Comparison of ENCODE assay signal across 23 cellular contexts in the genomic region with DNA sequence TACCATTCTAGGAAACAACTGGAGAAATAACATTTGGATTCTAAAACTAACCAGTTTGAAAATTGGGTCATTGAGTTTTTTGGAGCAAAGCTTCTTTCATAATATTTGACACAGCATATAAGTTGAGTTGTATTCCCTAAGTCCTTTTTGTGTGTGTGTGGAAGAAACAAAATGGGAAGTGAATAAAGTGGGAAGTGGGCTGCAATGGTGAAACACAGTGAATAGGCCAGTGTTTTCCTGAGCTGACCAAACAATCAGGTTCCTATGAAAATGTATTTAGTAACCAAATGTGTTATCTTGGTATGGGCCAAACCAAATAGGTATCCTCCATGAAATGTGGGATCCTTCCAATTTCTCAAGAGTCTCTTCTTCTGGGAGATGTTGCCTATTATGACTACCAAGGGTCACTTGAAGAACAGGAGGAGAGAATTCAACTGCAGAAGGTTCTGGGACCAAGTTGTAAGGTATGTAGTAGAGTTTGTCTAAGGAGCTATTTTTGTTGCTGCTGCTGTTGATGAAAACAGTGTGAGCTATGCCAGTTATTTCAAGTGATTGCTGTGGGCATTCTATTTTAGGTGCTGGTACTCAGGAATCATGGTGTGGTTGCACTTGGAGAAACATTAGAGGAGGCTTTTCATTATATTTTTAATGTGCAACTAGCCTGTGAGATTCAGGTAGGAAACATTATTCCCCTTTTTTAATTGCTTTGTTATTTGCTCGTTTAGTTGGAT.
DNase-seq lines count a peak whose midpoint lies in the region; ATAC-seq and TF ChIP-seq lines count a peak whose summit lies in the region.
"Had no signal": no experiment of that assay in that cellular context is flagged by ENCODE, and none has a peak within 500 bp of the region (broad histone marks: within the 10 kb centered on the region; RNA-seq: fewer than 3 reads in every experiment).

No MANE protein-coding gene starts in this region.

- intact Hi-C loops in CD8-positive, alpha-beta T cell (cut with DNase I, micrococcal nuclease), result no loop called here
- intact Hi-C loops in heart right ventricle (cut with DNase I) (loop anchor here in 6 of 10 donors (2.0 to 10.0 kb wide), 6 partner anchors 36 to 237 kb away; partner anchors contain the start of gene ADD3 (in 4 of the 6)), psoas muscle (cut with DNase I) (loop anchor here in 1 of 2 donors (10.0 kb wide), 1 partner anchor 234 kb away; no protein-coding TSS in a partner anchor)

- H3K9ac ChIP-seq in BLaER1, result no peak overlapping the region

- H3K36me3 ChIP-seq in BLaER1, result peaks cover 80% of the 10 kb centered on the region
- peaks cover 32% of the 10 kb centered on the region for H3K36me3 ChIP-seq in CD8-positive, alpha-beta T cell (ENCODE audit: insufficient read depth, low read length)
- H3K36me3 ChIP-seq in heart right ventricle, result peaks cover 0 to 96% (median 40%) of the 10 kb centered on the region in 9 donors
- H3K36me3 ChIP-seq in psoas muscle (ENCODE audit: insufficient read depth in 1 of 2, low read depth in 1 of 2), result peaks cover 0 to 9% of the 10 kb centered on the region in 2 donors
- H3K36me3 ChIP-seq: ovary had no signal

- peaks cover 80% of the 10 kb centered on the region for H3K36me3 Mint-ChIP-seq in CD8-positive, alpha-beta T cell

- TF ChIP-seq CTCF in CD8-positive, alpha-beta T cell (IDR thresholded peaks at IDR 0.05), result no peak
- TF ChIP-seq CTCF in heart right ventricle (IDR thresholded peaks at IDR 0.05) (no peak), psoas muscle (IDR thresholded peaks at IDR 0.05) (no peak)

- CTCF ChIA-PET in CD8-positive, alpha-beta T cell (lab: Charles Lee), result interaction anchor here (1.0 to 1.3 kb wide), 4 partner anchors 16 to 236 kb away, joined by 3 to 4 read pairs (median 3); no protein-coding TSS in a partner anchor

- H3K4me3 ChIP-seq in BLaER1, result no peak overlapping the region
- no peak overlapping the region for H3K4me3 ChIP-seq in CD8-positive, alpha-beta T cell (ENCODE audit: low read depth, low read length)
- H3K4me3 ChIP-seq in heart right ventricle, result no peak overlapping the region
- no peak overlapping the region for H3K4me3 ChIP-seq in psoas muscle
- H3K4me3 ChIP-seq: esophagus muscularis mucosa, gastroesophageal sphincter, ovary, vagina had no signal

- H3K27ac ChIP-seq in BLaER1 (no peak overlapping the region), heart right ventricle (peak overlapping the region in 9 of 10 donors; percentile 1 to 88 (median 78)), psoas muscle (peak overlapping the region; percentile 67)
- H3K27ac ChIP-seq in CD8-positive, alpha-beta T cell (ENCODE audit: low read depth, low read length), result no peak overlapping the region
- H3K27ac ChIP-seq: esophagus muscularis mucosa, gastroesophageal sphincter, ovary, vagina, VCaP had no signal

- DNase-seq in CD8-positive, alpha-beta T cell, result no peak
- peak in 1 of 2 donors; percentile 28 for DNase-seq in heart right ventricle
- no peak for DNase-seq in psoas muscle
- DNase-seq in NCI-H2081 (lab: John Stamatoyannopoulos, UW), result no peak
- no peak for DNase-seq in NCI-H187 (lab: John Stamatoyannopoulos, UW)
- DNase-seq: activated CD4-positive, alpha-beta T cell treated with anti-CD3 and anti-CD28 coated beads, Interleukin-2, amount 50 U/mL, for 48 hours; activated naive CD8-positive, alpha-beta T cell treated with anti-CD3 and anti-CD28 coated beads for 36 hours; activated T-cell treated with anti-CD3 and anti-CD28 coated beads, Interleukin-2, amount 50 U/mL, for 4 hours; DMS53; H7; naive B cell; NCI-H1436; NCI-H526; ovary; substantia nigra; T-helper 17 cell had no signal

- peak overlapping the region; percentile 22; the same call in 1 of the 2 replicates for H3K4me2 ChIP-seq in BLaER1

- H3K9me3 ChIP-seq in BLaER1 (0 out of 2 replicates have a peak, but pooled peaks cover 3% of the 10 kb centered on the region), heart right ventricle (peaks cover 0 to 4% (median 0%) of the 10 kb centered on the region in 11 donors), psoas muscle (no peaks in the 10 kb centered on the region)
- H3K9me3 ChIP-seq in CD8-positive, alpha-beta T cell (ENCODE audit: low read length), result no peaks in the 10 kb centered on the region
- H3K9me3 ChIP-seq: esophagus muscularis mucosa, gastroesophageal sphincter, ovary, vagina had no signal

- H3K4me1 Mint-ChIP-seq in CD8-positive, alpha-beta T cell (ENCODE audit: low read depth), result peaks cover 4% of the 10 kb centered on the region
- H3K4me1 Mint-ChIP-seq: memory B cell had no signal

- H3K4me1 ChIP-seq in BLaER1, result peaks cover 10% of the 10 kb centered on the region; the same call in 1 of the 2 replicates
- H3K4me1 ChIP-seq in CD8-positive, alpha-beta T cell (ENCODE audit: insufficient read depth, low read length), result no peaks in the 10 kb centered on the region
- peaks cover 0 to 19% (median 15%) of the 10 kb centered on the region in 9 donors for H3K4me1 ChIP-seq in heart right ventricle
- peaks cover 15% of the 10 kb centered on the region for H3K4me1 ChIP-seq in psoas muscle
- H3K4me1 ChIP-seq: gastroesophageal sphincter, vagina had no signal

- H4K20me1 ChIP-seq in BLaER1, result no peaks in the 10 kb centered on the region

- no peaks in the 10 kb centered on the region for H3K9me3 Mint-ChIP-seq in CD8-positive, alpha-beta T cell
- H3K9me3 Mint-ChIP-seq: activated naive CD8-positive, alpha-beta T cell treated with anti-CD3 and anti-CD28 coated beads for 36 hours; activated T-cell treated with anti-CD3 and anti-CD28 coated beads, Interleukin-2, amount 50 U/mL, for 4 hours; memory B cell; naive B cell had no signal

- no peak overlapping the region for H3K4me3 Mint-ChIP-seq in CD8-positive, alpha-beta T cell
- H3K4me3 Mint-ChIP-seq: activated naive CD8-positive, alpha-beta T cell treated with anti-CD3 and anti-CD28 coated beads for 36 hours; activated T-cell treated with anti-CD3 and anti-CD28 coated beads, Interleukin-2, amount 50 U/mL, for 4 hours; memory B cell; naive B cell; T-helper 17 cell had no signal

- H3K27me3 ChIP-seq in BLaER1 (no peaks in the 10 kb centered on the region), heart right ventricle (no peaks in the 10 kb centered on the region), psoas muscle (ENCODE audit: insufficient read depth in 3 of 3, low read length in 2 of 3) (no peaks in the 10 kb centered on the region)
- H3K27me3 ChIP-seq in CD8-positive, alpha-beta T cell (ENCODE audit: insufficient read depth, low read length), result no peaks in the 10 kb centered on the region
- H3K27me3 ChIP-seq: esophagus muscularis mucosa, gastroesophageal sphincter, ovary, vagina had no signal

- H3K27me3 Mint-ChIP-seq in CD8-positive, alpha-beta T cell (ENCODE audit: low read depth), result no peaks in the 10 kb centered on the region
- H3K27me3 Mint-ChIP-seq: activated naive CD8-positive, alpha-beta T cell treated with anti-CD3 and anti-CD28 coated beads for 36 hours; memory B cell; naive B cell; T-helper 17 cell had no signal

- 55 to 58% methylated on average over 1 of the region's 1 CpG for WGBS in heart right ventricle, 2 donors
- WGBS in psoas muscle, 3 donors, result 30 to 48% (median 34%) methylated on average over 1 of the region's 1 CpG

- POLR2A ChIA-PET in CD8-positive, alpha-beta T cell (lab: Charles Lee), result interaction anchor here (1.3 kb wide), 1 partner anchor 67 kb away, joined by 3 read pairs; no protein-coding TSS in a partner anchor

- peak overlapping the region; percentile 61 for H3K27ac Mint-ChIP-seq in CD8-positive, alpha-beta T cell
- H3K27ac Mint-ChIP-seq: activated naive CD8-positive, alpha-beta T cell treated with anti-CD3 and anti-CD28 coated beads for 36 hours; naive B cell; T-helper 17 cell had no signal

- no peak for ATAC-seq in CD8-positive, alpha-beta T cell
- ATAC-seq in heart right ventricle (peak; percentile 82 to 95 (median 90)), psoas muscle (peak; percentile 76 to 96 (median 92))
- ATAC-seq in activated CD4-positive, CD25-positive, alpha-beta regulatory T cell treated with anti-CD3 and anti-CD28 coated beads, Interleukin-2, amount 50 U/mL, for 24 hours, result no peak
- ATAC-seq: activated T-cell treated with anti-CD3 and anti-CD28 coated beads, Interleukin-2, amount 50 U/mL, for 4 hours; gastroesophageal sphincter; T-helper 17 cell had no signal

Comparison
In these comparisons a context has a peak if more than half of its experiments do, and no peak if none do; other contexts are left out.
1. H3K27ac ChIP-seq: peak in heart right ventricle (9 of 10) and psoas muscle (single experiment); none in BLaER1 (single experiment) and CD8-positive, alpha-beta T cell (single experiment).
2. ATAC-seq: peak in heart right ventricle (8 of 8) and psoas muscle (4 of 4); none in CD8-positive, alpha-beta T cell (single experiment) and activated CD4-positive, CD25-positive, alpha-beta regulatory T cell treated with anti-CD3 and anti-CD28 coated beads, Interleukin-2, amount 50 U/mL, for 24 hours (0 of 2).
3. intact Hi-C loops: an anchor here in heart right ventricle (2.0 to 10.0 kb wide); none called in CD8-positive, alpha-beta T cell.